ENCODE assay signal across 8 cellular contexts in genomic region chr9:35664531-35665470, GRCh38. TPM values are rescaled to one million over a fixed set of nuclear protein-coding genes. Genes with fewer than 3 reads are reported as not detected.
A peak's percentile ranks its signal among the peaks of the same experiment; 100 is the strongest.
DNase-seq lines count a peak whose midpoint lies in the region; ATAC-seq and TF ChIP-seq lines count a peak whose summit lies in the region.

Gene ARHGEF39 (minus strand): TSS chr9:35665195. CDS start chr9:35665169, 26 bp downstream.

- TF ChIP-seq RAD21 in Ishikawa (IDR thresholded peaks at IDR 0.05; ENCODE audit: low read depth), result peak; percentile 41; the same call in 1 of the 2 replicates

- H3K4me1 ChIP-seq in testis, result peaks cover 14% of the 10 kb centered on the region

- H3K27me3 Mint-ChIP-seq in activated T-helper 1 cell treated with anti-CD3 and anti-CD28 coated beads, Interleukin-12 subunit alpha, Interleukin-12 subunit beta, Interleukin-2, Interleukin-4 antibody, amounts not matched to agents 30 ng/mL and 10 ng/mL and 1 ng/mL, durations not matched to agents 14 hours and 24 hours and 36 hours (ENCODE audit: insufficient read depth), result no peaks in the 10 kb centered on the region
- H3K27me3 Mint-ChIP-seq in natural killer cell (ENCODE audit: low read depth in 2 of 2), result no peaks in the 10 kb centered on the region

- H3K27ac Mint-ChIP-seq in activated T-helper 1 cell treated with anti-CD3 and anti-CD28 coated beads, Interleukin-12 subunit alpha, Interleukin-12 subunit beta, Interleukin-2, Interleukin-4 antibody, amounts not matched to agents 30 ng/mL and 10 ng/mL and 1 ng/mL, durations not matched to agents 14 hours and 24 hours and 36 hours, result peak within 1 kb of the TSS; percentile 79
- H3K27ac Mint-ChIP-seq in natural killer cell, result peak within 1 kb of the TSS; percentile 94 to 95

- no peak for TF ChIP-seq POLR2A in testis (IDR thresholded peaks at IDR 0.05)

- peak within 1 kb of the TSS; percentile 88 for H3K4me3 Mint-ChIP-seq in activated T-helper 1 cell treated with anti-CD3 and anti-CD28 coated beads, Interleukin-12 subunit alpha, Interleukin-12 subunit beta, Interleukin-2, Interleukin-4 antibody, amounts not matched to agents 30 ng/mL and 10 ng/mL and 1 ng/mL, durations not matched to agents 14 hours and 24 hours and 36 hours
- H3K4me3 Mint-ChIP-seq in natural killer cell, result peak within 1 kb of the TSS; percentile 91

- no peaks in the 10 kb centered on the region for H3K9me3 Mint-ChIP-seq in activated T-helper 1 cell treated with anti-CD3 and anti-CD28 coated beads, Interleukin-12 subunit alpha, Interleukin-12 subunit beta, Interleukin-2, Interleukin-4 antibody, amounts not matched to agents 30 ng/mL and 10 ng/mL and 1 ng/mL, durations not matched to agents 14 hours and 24 hours and 36 hours
- H3K9me3 Mint-ChIP-seq in natural killer cell, result no peaks in the 10 kb centered on the region

- no peaks in the 10 kb centered on the region for H3K9me3 ChIP-seq in testis

- WGBS in testis, 2 donors, result 8 to 16% methylated on average over 18 to 49 of the region's 58 CpGs

- TF ChIP-seq EP300 in Ishikawa (IDR thresholded peaks at IDR 0.05; ENCODE audit: borderline replicate concordance), result peak; percentile 52; the same call in 1 of the 2 replicates

- H3K27ac ChIP-seq in testis, result peak within 1 kb of the TSS; percentile 22 to 37

- no peak for TF ChIP-seq CTCF in natural killer cell (IDR thresholded peaks at IDR 0.05)
- TF ChIP-seq CTCF in testis (IDR thresholded peaks at IDR 0.05), result no peak

- ATAC-seq in GM21529 (IDR thresholded peaks at IDR 0.05; ENCODE audit: unreplicated experiment) (peak; percentile 82), natural killer cell (peak; percentile 64 to 79 (median 69))

- DNase-seq in DMS79 (lab: John Stamatoyannopoulos, UW) (peak; percentile 74), fibroblast of peridontal ligament (ENCODE audit: extremely low read depth) (peak; percentile 57), natural killer cell (peak; percentile 62), testis (peak; percentile 84)
- DNase-seq in activated T-helper 1 cell treated with anti-CD3 and anti-CD28 coated beads, Interleukin-12 subunit alpha, Interleukin-12 subunit beta, Interleukin-2, Interleukin-4 antibody, amounts not matched to agents 30 ng/mL and 10 ng/mL and 1 ng/mL, durations not matched to agents 14 hours and 24 hours and 36 hours (ENCODE audit: low spot score), result peak; percentile 76

- intact Hi-C loops in activated T-helper 1 cell treated with anti-CD3 and anti-CD28 coated beads, Interleukin-12 subunit alpha, Interleukin-12 subunit beta, Interleukin-2, Interleukin-4 antibody, amounts not matched to agents 30 ng/mL and 10 ng/mL and 1 ng/mL, durations not matched to agents 14 hours and 24 hours and 36 hours (cut with micrococcal nuclease), result loop anchor here (1.0 to 2.0 kb wide), 2 partner anchors 18 to 24 kb away; no protein-coding TSS in a partner anchor
- intact Hi-C loops in natural killer cell (cut with micrococcal nuclease) (no loop called here), testis (cut with DNase I; ENCODE audit: low total_unique reads) (loop anchor here (10.0 kb wide), 1 partner anchor 60 kb away; no protein-coding TSS in a partner anchor)

- peak within 1 kb of the TSS; percentile 53 to 63 for H3K4me3 ChIP-seq in testis

- peaks cover 20% of the 10 kb centered on the region for H3K36me3 Mint-ChIP-seq in activated T-helper 1 cell treated with anti-CD3 and anti-CD28 coated beads, Interleukin-12 subunit alpha, Interleukin-12 subunit beta, Interleukin-2, Interleukin-4 antibody, amounts not matched to agents 30 ng/mL and 10 ng/mL and 1 ng/mL, durations not matched to agents 14 hours and 24 hours and 36 hours (ENCODE audit: low read depth)
- H3K36me3 Mint-ChIP-seq in natural killer cell, result no peaks in the 10 kb centered on the region

- peaks cover 53% of the 10 kb centered on the region for H3K4me1 Mint-ChIP-seq in activated T-helper 1 cell treated with anti-CD3 and anti-CD28 coated beads, Interleukin-12 subunit alpha, Interleukin-12 subunit beta, Interleukin-2, Interleukin-4 antibody, amounts not matched to agents 30 ng/mL and 10 ng/mL and 1 ng/mL, durations not matched to agents 14 hours and 24 hours and 36 hours (ENCODE audit: low read depth)
- H3K4me1 Mint-ChIP-seq in natural killer cell, result peaks cover 43 to 57% of the 10 kb centered on the region in 2 donors

- no peaks in the 10 kb centered on the region for H3K27me3 ChIP-seq in testis

- H3K36me3 ChIP-seq in testis (ENCODE audit: low read depth, missing control alignments), result no peaks in the 10 kb centered on the region

TF ChIP-seq in Ishikawa, 13 proteins besides CTCF, POLR2A, EP300 and RAD21 (continues in another document):
- peak; percentile 85 for TF ChIP-seq MAX (IDR thresholded peaks at IDR 0.05)
- no peak for TF ChIP-seq REST (IDR thresholded peaks at IDR 0.05; ENCODE audit: low read depth)

TF ChIP-seq in PFSK-1, 5 proteins besides CTCF, POLR2A, EP300 and RAD21:
- TF ChIP-seq TAF1 (IDR thresholded peaks at IDR 0.05; ENCODE audit: borderline replicate concordance, insufficient read depth, low read length), result no peak
- peak; percentile 67 for TF ChIP-seq FOXP2 (optimal IDR thresholded peaks at IDR 0.05; ENCODE audit: borderline replicate concordance, extremely low read depth, extremely low read length, insufficient read depth)
- no peak for TF ChIP-seq REST (IDR thresholded peaks at IDR 0.05; ENCODE audit: insufficient read depth in 1 of 2, low read depth in 2 of 2, low read length in 2 of 2)
- TF ChIP-seq POLR2AphosphoS5 (IDR thresholded peaks at IDR 0.05; ENCODE audit: low read depth, low read length), result peak; percentile 55; the same call in 1 of the 2 replicates
- TF ChIP-seq SIN3A (IDR thresholded peaks at IDR 0.05; ENCODE audit: borderline replicate concordance, insufficient read depth, low read length), result no peak

RNA-seq across cellular contexts. Expression of gene ARHGEF39, which starts in this region (rescaled TPM):
- polyA plus RNA-seq in PFSK-1 (2012; ENCODE audit: insufficient read length, low read depth), result 4.3 TPM
- total RNA-seq in activated T-helper 1 cell treated with anti-CD3 and anti-CD28 coated beads, Interleukin-12 subunit alpha, Interleukin-12 subunit beta, Interleukin-2, Interleukin-4 antibody, amounts not matched to agents 30 ng/mL and 10 ng/mL and 1 ng/mL, durations not matched to agents 14 hours and 24 hours and 36 hours, result 7.9 and 8.8 TPM in 2 replicates
- total RNA-seq in natural killer cell (1 to 10 TPM; 1.3 to 3.2 (median 1.5) TPM), testis (1 to 10 TPM; 2.2 to 6.5 TPM)
- 7.0 TPM for polyA plus RNA-seq in testis (ENCODE audit: insufficient read depth, low read depth, low replicate concordance)

Comparison
In these comparisons a context has a peak if more than half of its experiments do, and no peak if none do; other contexts are left out.
1. Peak in every context shown above with its lines: DNase-seq, ATAC-seq, H3K4me3 ChIP-seq and H3K27ac ChIP-seq.